ENCODE assay signal across 1 cellular context in the genomic region with DNA sequence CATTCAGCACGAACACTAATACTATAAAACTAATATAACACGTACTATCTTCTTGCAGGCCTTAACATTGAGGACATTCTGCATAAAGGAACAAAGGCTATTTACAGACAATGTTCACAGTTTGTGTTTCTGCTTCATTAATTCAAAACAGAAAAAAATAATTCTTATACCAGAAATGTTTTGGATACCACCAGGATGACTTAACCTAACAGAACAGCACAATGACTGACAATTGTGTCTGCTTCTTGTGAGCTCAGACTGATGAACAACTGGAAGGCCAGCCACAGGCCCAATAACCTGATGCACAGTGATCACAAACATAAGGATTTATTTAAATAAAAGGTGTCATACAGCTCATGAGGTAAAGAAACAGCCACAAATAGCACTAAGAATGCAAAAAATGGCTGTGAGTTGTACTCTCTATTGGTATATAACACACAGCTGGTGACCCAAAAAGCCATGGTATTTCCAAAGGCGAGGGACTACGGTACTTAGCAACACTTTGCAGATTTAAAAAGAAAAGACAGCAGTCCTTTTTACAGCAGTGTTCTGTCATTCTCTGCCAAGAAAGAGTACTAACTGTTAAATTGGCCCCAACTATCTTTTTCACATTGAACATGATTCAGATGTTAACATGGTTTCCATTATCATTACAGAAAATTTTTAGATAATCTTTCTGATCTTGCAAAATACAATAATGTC.
TF ChIP-seq lines count a peak whose summit lies in the region.

No MANE protein-coding gene starts in this region.

TF ChIP-seq in Ishikawa, 13 proteins besides CTCF, POLR2A, EP300 and RAD21 (continued from another document):
- TF ChIP-seq, protein P1, sequence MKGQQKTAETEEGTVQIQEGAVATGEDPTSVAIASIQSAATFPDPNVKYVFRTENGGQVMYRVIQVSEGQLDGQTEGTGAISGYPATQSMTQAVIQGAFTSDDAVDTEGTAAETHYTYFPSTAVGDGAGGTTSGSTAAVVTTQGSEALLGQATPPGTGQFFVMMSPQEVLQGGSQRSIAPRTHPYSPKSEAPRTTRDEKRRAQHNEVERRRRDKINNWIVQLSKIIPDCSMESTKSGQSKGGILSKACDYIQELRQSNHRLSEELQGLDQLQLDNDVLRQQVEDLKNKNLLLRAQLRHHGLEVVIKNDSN (IDR thresholded peaks at IDR 0.05) = no peak
- TF ChIP-seq TEAD4 (IDR thresholded peaks at IDR 0.05) = peak; percentile 40; the same call in 1 of the 2 replicates
